Comparison of ENCODE assay signal across 18 cellular contexts in genomic region chr7:139023076-139023475, GRCh38.
"Had no signal": no experiment of that assay in that cellular context is flagged by ENCODE, and none has a peak within 500 bp of the region (broad histone marks: within the 10 kb centered on the region; RNA-seq: fewer than 3 reads in every experiment).

No MANE protein-coding gene starts in this region.

- H3K4me1 Mint-ChIP-seq: activated naive CD8-positive, alpha-beta T cell treated with anti-CD3 and anti-CD28 coated beads, Interleukin-2, amount 50 U/mL, for 24 hours; immature natural killer cell had no signal

- H3K4me3 Mint-ChIP-seq: activated CD8-positive, alpha-beta T cell treated with anti-CD3 and anti-CD28 coated beads for 36 hours; activated naive CD8-positive, alpha-beta T cell treated with anti-CD3 and anti-CD28 coated beads, Interleukin-2, amount 50 U/mL, for 24 hours; activated T-helper 1 cell treated with anti-CD3 and anti-CD28 coated beads, Interleukin-12 subunit alpha, Interleukin-12 subunit beta, Interleukin-2, Interleukin-4 antibody, amounts not matched to agents 30 ng/mL and 10 ng/mL and 1 ng/mL, durations not matched to agents 14 hours and 24 hours and 36 hours; immature natural killer cell; natural killer cell treated with Interleukin-12 subunit alpha and Interleukin-12 subunit beta and Interleukin-15 and Interleukin-18, amount 100 ng/mL, for 72 hours; stimulated activated naive CD8-positive, alpha-beta T cell treated with anti-CD3 and anti-CD28 coated beads, Interleukin-15, amount 100 ng/mL, for 72 hours had no signal

- DNase-seq: activated CD4-positive, alpha-beta T cell treated with anti-CD3 and anti-CD28 coated beads for 4 hours; activated CD8-positive, alpha-beta memory T cell treated with anti-CD3 and anti-CD28 coated beads, Interleukin-2, amount 50 U/mL, for 48 hours; activated CD8-positive, alpha-beta T cell treated with anti-CD3 and anti-CD28 coated beads for 36 hours; activated naive CD4-positive, alpha-beta T cell treated with Interleukin-2 at 50 U/mL for 16 hours; activated naive CD8-positive, alpha-beta T cell treated with anti-CD3 and anti-CD28 coated beads, Interleukin-2, amount 50 U/mL, for 24 hours; central memory CD4-positive, alpha-beta T cell; glutamatergic neuron; immature natural killer cell; left colon; occipital lobe; stimulated activated CD4-positive, alpha-beta T cell treated with anti-CD3 and anti-CD28 coated beads, Interleukin-15, amount 100 ng/mL, for 24 hours; stimulated activated CD4-positive, alpha-beta T cell treated with anti-CD3 and anti-CD28 coated beads, Interleukin-4, amount 100 ng/mL, for 24 hours; stimulated activated naive CD8-positive, alpha-beta T cell treated with anti-CD3 and anti-CD28 coated beads, Interleukin-15, amount 100 ng/mL, for 72 hours; T1000 had no signal

- H3K36me3 Mint-ChIP-seq: immature natural killer cell had no signal

- H3K27me3 Mint-ChIP-seq: activated CD8-positive, alpha-beta T cell treated with anti-CD3 and anti-CD28 coated beads for 36 hours; activated naive CD8-positive, alpha-beta T cell treated with anti-CD3 and anti-CD28 coated beads, Interleukin-2, amount 50 U/mL, for 24 hours; natural killer cell treated with Interleukin-12 subunit alpha and Interleukin-12 subunit beta and Interleukin-15 and Interleukin-18, amount 100 ng/mL, for 72 hours; stimulated activated naive CD8-positive, alpha-beta T cell treated with anti-CD3 and anti-CD28 coated beads, Interleukin-15, amount 100 ng/mL, for 72 hours had no signal

- H3K9me3 ChIP-seq: thoracic aorta had no signal

- H3K36me3 ChIP-seq: thoracic aorta had no signal

- H3K4me3 ChIP-seq: thoracic aorta had no signal

- H3K9me3 Mint-ChIP-seq: activated CD8-positive, alpha-beta T cell treated with anti-CD3 and anti-CD28 coated beads for 36 hours; activated naive CD8-positive, alpha-beta T cell treated with anti-CD3 and anti-CD28 coated beads, Interleukin-2, amount 50 U/mL, for 24 hours; activated T-helper 1 cell treated with anti-CD3 and anti-CD28 coated beads, Interleukin-12 subunit alpha, Interleukin-12 subunit beta, Interleukin-2, Interleukin-4 antibody, amounts not matched to agents 30 ng/mL and 10 ng/mL and 1 ng/mL, durations not matched to agents 14 hours and 24 hours and 36 hours; immature natural killer cell; natural killer cell treated with Interleukin-12 subunit alpha and Interleukin-12 subunit beta and Interleukin-15 and Interleukin-18, amount 100 ng/mL, for 72 hours; stimulated activated naive CD8-positive, alpha-beta T cell treated with anti-CD3 and anti-CD28 coated beads, Interleukin-15, amount 100 ng/mL, for 72 hours had no signal

- H3K27ac Mint-ChIP-seq: activated CD8-positive, alpha-beta T cell treated with anti-CD3 and anti-CD28 coated beads for 36 hours; activated naive CD8-positive, alpha-beta T cell treated with anti-CD3 and anti-CD28 coated beads, Interleukin-2, amount 50 U/mL, for 24 hours; immature natural killer cell; natural killer cell treated with Interleukin-12 subunit alpha and Interleukin-12 subunit beta and Interleukin-15 and Interleukin-18, amount 100 ng/mL, for 72 hours; stimulated activated naive CD8-positive, alpha-beta T cell treated with anti-CD3 and anti-CD28 coated beads, Interleukin-15, amount 100 ng/mL, for 72 hours had no signal

- H3K27ac ChIP-seq: thoracic aorta, VCaP had no signal

- ATAC-seq: activated CD8-positive, alpha-beta T cell treated with anti-CD3 and anti-CD28 coated beads for 36 hours; activated naive CD8-positive, alpha-beta T cell treated with anti-CD3 and anti-CD28 coated beads, Interleukin-2, amount 50 U/mL, for 24 hours; left colon; natural killer cell treated with Interleukin-12 subunit alpha and Interleukin-12 subunit beta and Interleukin-15 and Interleukin-18, amount 100 ng/mL, for 72 hours; stimulated activated naive CD8-positive, alpha-beta T cell treated with anti-CD3 and anti-CD28 coated beads, Interleukin-15, amount 100 ng/mL, for 72 hours had no signal
